In the genomic region with DNA sequence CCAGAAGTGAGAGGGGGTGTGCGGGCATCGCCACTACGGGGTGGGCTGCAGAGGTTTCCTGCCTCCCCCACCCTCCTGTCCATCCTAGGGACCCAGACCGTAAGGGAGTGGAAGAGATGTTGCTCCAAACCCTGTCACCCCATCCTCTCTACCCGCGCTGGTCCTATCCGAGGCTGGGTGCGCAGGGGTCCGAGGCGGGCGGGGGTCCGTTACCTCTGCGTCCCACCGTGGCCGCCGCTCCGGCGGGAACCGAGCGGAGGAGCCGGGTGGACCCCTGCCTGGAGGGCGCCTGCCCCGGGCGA, we compare ENCODE assay signal across 2 cellular contexts.
TF ChIP-seq lines count a peak whose summit lies in the region.

No MANE protein-coding gene starts in this region.

TF ChIP-seq in K562, 482 proteins besides CTCF, POLR2A, EP300 and RAD21:
- TF ChIP-seq POLR2G (IDR thresholded peaks at IDR 0.05; ENCODE audit: low read depth, low read length) (peak; percentile 62; the same call in 1 of the 2 replicates), PCBP1 (IDR thresholded peaks at IDR 0.05; ENCODE audit: low read depth, low read length, poor library complexity, severe bottlenecking) (peak; percentile 28), DIDO1 (tag; IDR thresholded peaks at IDR 0.05; ENCODE audit: low read depth) (no peak), RNF2 (IDR thresholded peaks at IDR 0.05) (no peak), KDM5B (IDR thresholded peaks at IDR 0.05; ENCODE audit: insufficient replicate concordance, low read depth, low read length) (no peak), MAZ (CRISPR knock-in tag; conservative IDR thresholded peaks at IDR 0.05 in 1 of 2, IDR thresholded peaks at IDR 0.05 in 1 of 2) (0 out of 4 replicates have a peak, but pooled peaks of 1 of the 2 experiments have one; percentile 40), ZNF75A (CRISPR knock-in tag; IDR thresholded peaks at IDR 0.05) (no peak), RBBP5 (IDR thresholded peaks at IDR 0.05; ENCODE audit: borderline replicate concordance, insufficient read depth, low read length, poor library complexity, severe bottlenecking) (peak; percentile 52), ZNF3 (CRISPR knock-in tag; IDR thresholded peaks at IDR 0.05) (no peak), MCM7 (IDR thresholded peaks at IDR 0.05) (no peak)
- TF ChIP-seq, protein P1, sequence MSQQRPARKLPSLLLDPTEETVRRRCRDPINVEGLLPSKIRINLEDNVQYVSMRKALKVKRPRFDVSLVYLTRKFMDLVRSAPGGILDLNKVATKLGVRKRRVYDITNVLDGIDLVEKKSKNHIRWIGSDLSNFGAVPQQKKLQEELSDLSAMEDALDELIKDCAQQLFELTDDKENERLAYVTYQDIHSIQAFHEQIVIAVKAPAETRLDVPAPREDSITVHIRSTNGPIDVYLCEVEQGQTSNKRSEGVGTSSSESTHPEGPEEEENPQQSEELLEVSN (IDR thresholded peaks at IDR 0.05; ENCODE audit: borderline replicate concordance in 1 of 2, extremely low read depth in 1 of 2, insufficient read depth in 1 of 2, insufficient read length in 1 of 2, low read depth in 1 of 2, low read length in 1 of 2, poor library complexity in 1 of 2, severe bottlenecking in 1 of 2), result peak in 1 of 2 experiments; percentile 4
- TF ChIP-seq, protein P2, sequence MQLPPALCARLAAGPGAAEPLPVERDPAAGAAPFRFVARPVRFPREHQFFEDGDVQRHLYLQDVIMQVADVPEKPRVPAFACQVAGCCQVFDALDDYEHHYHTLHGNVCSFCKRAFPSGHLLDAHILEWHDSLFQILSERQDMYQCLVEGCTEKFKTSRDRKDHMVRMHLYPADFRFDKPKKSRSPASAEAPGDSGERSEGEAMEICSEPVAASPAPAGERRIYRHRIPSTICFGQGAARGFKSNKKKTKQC (CRISPR knock-in tag; IDR thresholded peaks at IDR 0.05), result no peak
- TF ChIP-seq, protein P3, sequence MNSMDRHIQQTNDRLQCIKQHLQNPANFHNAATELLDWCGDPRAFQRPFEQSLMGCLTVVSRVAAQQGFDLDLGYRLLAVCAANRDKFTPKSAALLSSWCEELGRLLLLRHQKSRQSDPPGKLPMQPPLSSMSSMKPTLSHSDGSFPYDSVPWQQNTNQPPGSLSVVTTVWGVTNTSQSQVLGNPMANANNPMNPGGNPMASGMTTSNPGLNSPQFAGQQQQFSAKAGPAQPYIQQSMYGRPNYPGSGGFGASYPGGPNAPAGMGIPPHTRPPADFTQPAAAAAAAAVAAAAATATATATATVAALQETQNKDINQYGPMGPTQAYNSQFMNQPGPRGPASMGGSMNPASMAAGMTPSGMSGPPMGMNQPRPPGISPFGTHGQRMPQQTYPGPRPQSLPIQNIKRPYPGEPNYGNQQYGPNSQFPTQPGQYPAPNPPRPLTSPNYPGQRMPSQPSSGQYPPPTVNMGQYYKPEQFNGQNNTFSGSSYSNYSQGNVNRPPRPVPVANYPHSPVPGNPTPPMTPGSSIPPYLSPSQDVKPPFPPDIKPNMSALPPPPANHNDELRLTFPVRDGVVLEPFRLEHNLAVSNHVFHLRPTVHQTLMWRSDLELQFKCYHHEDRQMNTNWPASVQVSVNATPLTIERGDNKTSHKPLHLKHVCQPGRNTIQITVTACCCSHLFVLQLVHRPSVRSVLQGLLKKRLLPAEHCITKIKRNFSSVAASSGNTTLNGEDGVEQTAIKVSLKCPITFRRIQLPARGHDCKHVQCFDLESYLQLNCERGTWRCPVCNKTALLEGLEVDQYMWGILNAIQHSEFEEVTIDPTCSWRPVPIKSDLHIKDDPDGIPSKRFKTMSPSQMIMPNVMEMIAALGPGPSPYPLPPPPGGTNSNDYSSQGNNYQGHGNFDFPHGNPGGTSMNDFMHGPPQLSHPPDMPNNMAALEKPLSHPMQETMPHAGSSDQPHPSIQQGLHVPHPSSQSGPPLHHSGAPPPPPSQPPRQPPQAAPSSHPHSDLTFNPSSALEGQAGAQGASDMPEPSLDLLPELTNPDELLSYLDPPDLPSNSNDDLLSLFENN (IDR thresholded peaks at IDR 0.05; ENCODE audit: low read depth in 2 of 2, low read length in 2 of 2), result no peak

TF ChIP-seq in HepG2, 621 proteins besides CTCF, POLR2A, EP300 and RAD21:
- TF ChIP-seq ZNF558 (CRISPR knock-in tag; IDR thresholded peaks at IDR 0.05; ENCODE audit: borderline replicate concordance), result no peak
- TF ChIP-seq, protein P4, sequence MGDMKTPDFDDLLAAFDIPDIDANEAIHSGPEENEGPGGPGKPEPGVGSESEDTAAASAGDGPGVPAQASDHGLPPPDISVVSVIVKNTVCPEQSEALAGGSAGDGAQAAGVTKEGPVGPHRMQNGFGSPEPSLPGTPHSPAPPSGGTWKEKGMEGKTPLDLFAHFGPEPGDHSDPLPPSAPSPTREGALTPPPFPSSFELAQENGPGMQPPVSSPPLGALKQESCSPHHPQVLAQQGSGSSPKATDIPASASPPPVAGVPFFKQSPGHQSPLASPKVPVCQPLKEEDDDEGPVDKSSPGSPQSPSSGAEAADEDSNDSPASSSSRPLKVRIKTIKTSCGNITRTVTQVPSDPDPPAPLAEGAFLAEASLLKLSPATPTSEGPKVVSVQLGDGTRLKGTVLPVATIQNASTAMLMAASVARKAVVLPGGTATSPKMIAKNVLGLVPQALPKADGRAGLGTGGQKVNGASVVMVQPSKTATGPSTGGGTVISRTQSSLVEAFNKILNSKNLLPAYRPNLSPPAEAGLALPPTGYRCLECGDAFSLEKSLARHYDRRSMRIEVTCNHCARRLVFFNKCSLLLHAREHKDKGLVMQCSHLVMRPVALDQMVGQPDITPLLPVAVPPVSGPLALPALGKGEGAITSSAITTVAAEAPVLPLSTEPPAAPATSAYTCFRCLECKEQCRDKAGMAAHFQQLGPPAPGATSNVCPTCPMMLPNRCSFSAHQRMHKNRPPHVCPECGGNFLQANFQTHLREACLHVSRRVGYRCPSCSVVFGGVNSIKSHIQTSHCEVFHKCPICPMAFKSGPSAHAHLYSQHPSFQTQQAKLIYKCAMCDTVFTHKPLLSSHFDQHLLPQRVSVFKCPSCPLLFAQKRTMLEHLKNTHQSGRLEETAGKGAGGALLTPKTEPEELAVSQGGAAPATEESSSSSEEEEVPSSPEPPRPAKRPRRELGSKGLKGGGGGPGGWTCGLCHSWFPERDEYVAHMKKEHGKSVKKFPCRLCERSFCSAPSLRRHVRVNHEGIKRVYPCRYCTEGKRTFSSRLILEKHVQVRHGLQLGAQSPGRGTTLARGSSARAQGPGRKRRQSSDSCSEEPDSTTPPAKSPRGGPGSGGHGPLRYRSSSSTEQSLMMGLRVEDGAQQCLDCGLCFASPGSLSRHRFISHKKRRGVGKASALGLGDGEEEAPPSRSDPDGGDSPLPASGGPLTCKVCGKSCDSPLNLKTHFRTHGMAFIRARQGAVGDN (CRISPR knock-in tag; IDR thresholded peaks at IDR 0.05), result peak; percentile 6; the same call in 1 of the 2 replicates
- no peak for TF ChIP-seq NR2F2 (IDR thresholded peaks at IDR 0.05; ENCODE audit: borderline replicate concordance, low read depth)
- TF ChIP-seq ZNF572 (CRISPR knock-in tag; IDR thresholded peaks at IDR 0.05), result no peak
- TF ChIP-seq MATR3 (CRISPR knock-in tag; IDR thresholded peaks at IDR 0.05), result no peak
- no peak for TF ChIP-seq HNRNPLL (IDR thresholded peaks at IDR 0.05; ENCODE audit: low read depth, low read length, poor library complexity, severe bottlenecking)
- no peak for TF ChIP-seq SOX13 (IDR thresholded peaks at IDR 0.05)
- TF ChIP-seq SOX13 (CRISPR knock-in tag; conservative IDR thresholded peaks at IDR 0.05 in 1 of 2, IDR thresholded peaks at IDR 0.05 in 1 of 2), result no peak
- TF ChIP-seq GABPB1 (CRISPR knock-in tag; IDR thresholded peaks at IDR 0.05), result peak; percentile 35; the same call in 1 of the 2 replicates
- TF ChIP-seq ERF (CRISPR knock-in tag; IDR thresholded peaks at IDR 0.05), result no peak
- TF ChIP-seq TOE1 (CRISPR knock-in tag; IDR thresholded peaks at IDR 0.05), result no peak
- peak; percentile 88 for TF ChIP-seq ZNF777 (CRISPR knock-in tag; IDR thresholded peaks at IDR 0.05)
- TF ChIP-seq KLF11 (CRISPR knock-in tag; IDR thresholded peaks at IDR 0.05), result no peak
- TF ChIP-seq ZFP37 (CRISPR knock-in tag; IDR thresholded peaks at IDR 0.05; ENCODE audit: borderline replicate concordance), result no peak
- TF ChIP-seq ETV5 (CRISPR knock-in tag; IDR thresholded peaks at IDR 0.05; ENCODE audit: borderline replicate concordance), result no peak
- TF ChIP-seq RBM39 (IDR thresholded peaks at IDR 0.05; ENCODE audit: low read depth, low read length, poor library complexity, severe bottlenecking), result peak; percentile 24
- TF ChIP-seq, protein P5, sequence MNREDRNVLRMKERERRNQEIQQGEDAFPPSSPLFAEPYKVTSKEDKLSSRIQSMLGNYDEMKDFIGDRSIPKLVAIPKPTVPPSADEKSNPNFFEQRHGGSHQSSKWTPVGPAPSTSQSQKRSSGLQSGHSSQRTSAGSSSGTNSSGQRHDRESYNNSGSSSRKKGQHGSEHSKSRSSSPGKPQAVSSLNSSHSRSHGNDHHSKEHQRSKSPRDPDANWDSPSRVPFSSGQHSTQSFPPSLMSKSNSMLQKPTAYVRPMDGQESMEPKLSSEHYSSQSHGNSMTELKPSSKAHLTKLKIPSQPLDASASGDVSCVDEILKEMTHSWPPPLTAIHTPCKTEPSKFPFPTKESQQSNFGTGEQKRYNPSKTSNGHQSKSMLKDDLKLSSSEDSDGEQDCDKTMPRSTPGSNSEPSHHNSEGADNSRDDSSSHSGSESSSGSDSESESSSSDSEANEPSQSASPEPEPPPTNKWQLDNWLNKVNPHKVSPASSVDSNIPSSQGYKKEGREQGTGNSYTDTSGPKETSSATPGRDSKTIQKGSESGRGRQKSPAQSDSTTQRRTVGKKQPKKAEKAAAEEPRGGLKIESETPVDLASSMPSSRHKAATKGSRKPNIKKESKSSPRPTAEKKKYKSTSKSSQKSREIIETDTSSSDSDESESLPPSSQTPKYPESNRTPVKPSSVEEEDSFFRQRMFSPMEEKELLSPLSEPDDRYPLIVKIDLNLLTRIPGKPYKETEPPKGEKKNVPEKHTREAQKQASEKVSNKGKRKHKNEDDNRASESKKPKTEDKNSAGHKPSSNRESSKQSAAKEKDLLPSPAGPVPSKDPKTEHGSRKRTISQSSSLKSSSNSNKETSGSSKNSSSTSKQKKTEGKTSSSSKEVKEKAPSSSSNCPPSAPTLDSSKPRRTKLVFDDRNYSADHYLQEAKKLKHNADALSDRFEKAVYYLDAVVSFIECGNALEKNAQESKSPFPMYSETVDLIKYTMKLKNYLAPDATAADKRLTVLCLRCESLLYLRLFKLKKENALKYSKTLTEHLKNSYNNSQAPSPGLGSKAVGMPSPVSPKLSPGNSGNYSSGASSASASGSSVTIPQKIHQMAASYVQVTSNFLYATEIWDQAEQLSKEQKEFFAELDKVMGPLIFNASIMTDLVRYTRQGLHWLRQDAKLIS (CRISPR knock-in tag; IDR thresholded peaks at IDR 0.05), result no peak
- TF ChIP-seq, protein P6, sequence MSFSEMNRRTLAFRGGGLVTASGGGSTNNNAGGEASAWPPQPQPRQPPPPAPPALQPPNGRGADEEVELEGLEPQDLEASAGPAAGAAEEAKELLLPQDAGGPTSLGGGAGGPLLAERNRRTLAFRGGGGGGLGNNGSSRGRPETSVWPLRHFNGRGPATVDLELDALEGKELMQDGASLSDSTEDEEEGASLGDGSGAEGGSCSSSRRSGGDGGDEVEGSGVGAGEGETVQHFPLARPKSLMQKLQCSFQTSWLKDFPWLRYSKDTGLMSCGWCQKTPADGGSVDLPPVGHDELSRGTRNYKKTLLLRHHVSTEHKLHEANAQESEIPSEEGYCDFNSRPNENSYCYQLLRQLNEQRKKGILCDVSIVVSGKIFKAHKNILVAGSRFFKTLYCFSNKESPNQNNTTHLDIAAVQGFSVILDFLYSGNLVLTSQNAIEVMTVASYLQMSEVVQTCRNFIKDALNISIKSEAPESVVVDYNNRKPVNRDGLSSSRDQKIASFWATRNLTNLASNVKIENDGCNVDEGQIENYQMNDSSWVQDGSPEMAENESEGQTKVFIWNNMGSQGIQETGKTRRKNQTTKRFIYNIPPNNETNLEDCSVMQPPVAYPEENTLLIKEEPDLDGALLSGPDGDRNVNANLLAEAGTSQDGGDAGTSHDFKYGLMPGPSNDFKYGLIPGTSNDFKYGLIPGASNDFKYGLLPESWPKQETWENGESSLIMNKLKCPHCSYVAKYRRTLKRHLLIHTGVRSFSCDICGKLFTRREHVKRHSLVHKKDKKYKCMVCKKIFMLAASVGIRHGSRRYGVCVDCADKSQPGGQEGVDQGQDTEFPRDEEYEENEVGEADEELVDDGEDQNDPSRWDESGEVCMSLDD (CRISPR knock-in tag; IDR thresholded peaks at IDR 0.05; ENCODE audit: borderline replicate concordance), result no peak
- no peak for TF ChIP-seq ZNF431 (CRISPR knock-in tag; IDR thresholded peaks at IDR 0.05; ENCODE audit: borderline replicate concordance, low read depth)
- TF ChIP-seq ZNF768 (CRISPR knock-in tag; IDR thresholded peaks at IDR 0.05), result 0 out of 2 replicates have a peak, but pooled peaks have one; percentile 4
- no peak for TF ChIP-seq RORA (CRISPR knock-in tag; IDR thresholded peaks at IDR 0.05)
- TF ChIP-seq ZNF432 (CRISPR knock-in tag; IDR thresholded peaks at IDR 0.05; ENCODE audit: borderline replicate concordance), result no peak
- TF ChIP-seq ZNF180 (CRISPR knock-in tag; IDR thresholded peaks at IDR 0.05; ENCODE audit: borderline replicate concordance, low read depth), result no peak
